Comparison of ENCODE assay signal across 29 cellular contexts in genomic region chr3:114219741-114220140, GRCh38. TPM values are rescaled to one million over a fixed set of nuclear protein-coding genes. Genes with fewer than 3 reads are reported as not detected.
DNase-seq lines count a peak whose midpoint lies in the region; ATAC-seq, FAIRE-seq and TF ChIP-seq lines count a peak whose summit lies in the region.
"Had no signal": no experiment of that assay in that cellular context is flagged by ENCODE, and none has a peak within 500 bp of the region (broad histone marks: within the 10 kb centered on the region; RNA-seq: fewer than 3 reads in every experiment).

No MANE protein-coding gene starts in this region.

- no peak for DNase-seq in activated naive CD4-positive, alpha-beta T cell treated with anti-CD3 and anti-CD28 coated beads for 36 hours
- no peak for DNase-seq in activated naive CD4-positive, alpha-beta T cell (lab: John Stamatoyannopoulos, UW)
- DNase-seq in activated naive CD8-positive, alpha-beta T cell treated with anti-CD3 and anti-CD28 coated beads, Interleukin-2, amount 10 ng/mL, durations not matched to agents 7 days and 5 days: no peak
- no peak for DNase-seq in stimulated activated effector memory CD8-positive, alpha-beta T cell treated with anti-CD3 and anti-CD28 coated beads, Interleukin-12 subunit alpha, Interleukin-12 subunit beta, amount 100 ng/mL, for 72 hours (ENCODE audit: low spot score in 2 of 2)
- DNase-seq in GM12892 (ENCODE audit: insufficient read length) (no peak), esophagus squamous epithelium (lab: John Stamatoyannopoulos, UW) (no peak)
- DNase-seq: activated CD4-positive, CD25-positive, alpha-beta regulatory T cell; activated effector memory CD4-positive, alpha-beta T cell treated with Interleukin-2 at 50 U/mL for 16 hours; aorta; central memory CD4-positive, alpha-beta T cell; HCEC 1CT; heart left ventricle; naive thymus-derived CD4-positive, alpha-beta T cell; NCI-H1436 treated with DMSO at 0.1 percent for 48 hours; NCI-H524; ovary; stimulated activated CD4-positive, alpha-beta T cell treated with anti-CD3 and anti-CD28 coated beads, Interleukin-4, amount 100 ng/mL, for 4 hours; T1000 had no signal

- peak overlapping the region; percentile 38 for H3K27ac ChIP-seq in OCI-LY1 (ENCODE audit: low read depth, low read length, poor library complexity, severe bottlenecking)
- no peak overlapping the region for H3K27ac ChIP-seq in esophagus squamous epithelium
- H3K27ac ChIP-seq: BLaER1, epithelial cell of prostate, heart left ventricle, ovary had no signal

- H3K27me3 ChIP-seq in OCI-LY1 (ENCODE audit: insufficient read depth, low read length): no peaks in the 10 kb centered on the region
- H3K27me3 ChIP-seq in esophagus squamous epithelium: no peaks in the 10 kb centered on the region
- H3K27me3 ChIP-seq: BLaER1, ovary had no signal

- TF ChIP-seq POLR2A in GM12892 (IDR thresholded peaks at IDR 0.05; ENCODE audit: low read depth, low read length) (no peak), esophagus squamous epithelium (IDR thresholded peaks at IDR 0.05) (no peak)

- H3K4me3 ChIP-seq in OCI-LY1 (ENCODE audit: low read depth, low read length, poor library complexity, severe bottlenecking) (no peak overlapping the region), esophagus squamous epithelium (no peak overlapping the region)
- H3K4me3 ChIP-seq: BLaER1, heart left ventricle, K562, ovary had no signal

- H3K27me3 Mint-ChIP-seq in activated naive CD4-positive, alpha-beta T cell treated with anti-CD3 and anti-CD28 coated beads for 36 hours (ENCODE audit: low read depth): no peaks in the 10 kb centered on the region
- no peaks in the 10 kb centered on the region for H3K27me3 Mint-ChIP-seq in activated naive CD8-positive, alpha-beta T cell treated with anti-CD3 and anti-CD28 coated beads, Interleukin-2, amount 10 ng/mL, durations not matched to agents 7 days and 5 days
- H3K27me3 Mint-ChIP-seq: naive thymus-derived CD4-positive, alpha-beta T cell had no signal

- H3K27ac Mint-ChIP-seq in activated naive CD4-positive, alpha-beta T cell treated with anti-CD3 and anti-CD28 coated beads for 36 hours: peak overlapping the region; percentile 58
- H3K27ac Mint-ChIP-seq in activated naive CD8-positive, alpha-beta T cell treated with anti-CD3 and anti-CD28 coated beads, Interleukin-2, amount 10 ng/mL, durations not matched to agents 7 days and 5 days: peak overlapping the region; percentile 13
- peak overlapping the region; percentile 94 for H3K27ac Mint-ChIP-seq in stimulated activated effector memory CD8-positive, alpha-beta T cell treated with anti-CD3 and anti-CD28 coated beads, Interleukin-12 subunit alpha, Interleukin-12 subunit beta, amount 100 ng/mL, for 72 hours

- H3K36me3 Mint-ChIP-seq in activated naive CD4-positive, alpha-beta T cell treated with anti-CD3 and anti-CD28 coated beads for 36 hours (ENCODE audit: low read depth): peaks cover 17% of the 10 kb centered on the region
- peaks cover 20% of the 10 kb centered on the region for H3K36me3 Mint-ChIP-seq in activated naive CD8-positive, alpha-beta T cell treated with anti-CD3 and anti-CD28 coated beads, Interleukin-2, amount 10 ng/mL, durations not matched to agents 7 days and 5 days
- H3K36me3 Mint-ChIP-seq in stimulated activated effector memory CD8-positive, alpha-beta T cell treated with anti-CD3 and anti-CD28 coated beads, Interleukin-12 subunit alpha, Interleukin-12 subunit beta, amount 100 ng/mL, for 72 hours: peaks cover 8% of the 10 kb centered on the region

- H3K9me3 ChIP-seq in OCI-LY1 (ENCODE audit: low read length): peaks cover 6% of the 10 kb centered on the region; the same call in 1 of the 2 replicates
- peaks cover 0 to 4% (median 0%) of the 10 kb centered on the region in 3 donors for H3K9me3 ChIP-seq in esophagus squamous epithelium
- H3K9me3 ChIP-seq: ovary had no signal

- H3K9me3 Mint-ChIP-seq in activated naive CD4-positive, alpha-beta T cell treated with anti-CD3 and anti-CD28 coated beads for 36 hours: peaks cover 6% of the 10 kb centered on the region
- peaks cover 2% of the 10 kb centered on the region for H3K9me3 Mint-ChIP-seq in activated naive CD8-positive, alpha-beta T cell treated with anti-CD3 and anti-CD28 coated beads, Interleukin-2, amount 10 ng/mL, durations not matched to agents 7 days and 5 days
- H3K9me3 Mint-ChIP-seq in stimulated activated effector memory CD8-positive, alpha-beta T cell treated with anti-CD3 and anti-CD28 coated beads, Interleukin-12 subunit alpha, Interleukin-12 subunit beta, amount 100 ng/mL, for 72 hours: peaks cover 4% of the 10 kb centered on the region

- H3F3A ChIP-seq in OCI-LY1 (ENCODE audit: insufficient read depth, low read length): no peaks in the 10 kb centered on the region

- H3K4me2 ChIP-seq in OCI-LY1 (ENCODE audit: low read length): peak overlapping the region; percentile 31; the same call in 1 of the 2 replicates
- H3K4me2 ChIP-seq: BLaER1 had no signal

- no peaks in the 10 kb centered on the region for H3K9me2 ChIP-seq in OCI-LY1 (ENCODE audit: low read depth, low read length)

- no peak overlapping the region for H2AFZ ChIP-seq in OCI-LY1 (ENCODE audit: low read length)

- CTCF ChIA-PET in activated naive CD4-positive, alpha-beta T cell treated with anti-CD3 and anti-CD28 coated beads for 36 hours (lab: Charles Lee): no interaction called here

- peak overlapping the region; percentile 1; the same call in 1 of the 2 replicates for H3K9ac ChIP-seq in OCI-LY1 (ENCODE audit: low read length)
- H3K9ac ChIP-seq: BLaER1 had no signal

- FAIRE-seq in GM12892 (lab: Jason Lieb, UNC): no peak
- FAIRE-seq: K562, urothelium cell line had no signal

- POLR2A ChIA-PET in activated naive CD8-positive, alpha-beta T cell treated with anti-CD3 and anti-CD28 coated beads, Interleukin-2, amount 10 ng/mL, durations not matched to agents 7 days and 5 days (lab: Charles Lee): no interaction called here

- H4K20me1 ChIP-seq in OCI-LY1 (ENCODE audit: insufficient read depth, low read length): no peaks in the 10 kb centered on the region
- H4K20me1 ChIP-seq: BLaER1 had no signal

- peaks cover 48% of the 10 kb centered on the region for H3K4me1 Mint-ChIP-seq in activated naive CD4-positive, alpha-beta T cell treated with anti-CD3 and anti-CD28 coated beads for 36 hours (ENCODE audit: low read depth)
- peaks cover 57% of the 10 kb centered on the region for H3K4me1 Mint-ChIP-seq in activated naive CD8-positive, alpha-beta T cell treated with anti-CD3 and anti-CD28 coated beads, Interleukin-2, amount 10 ng/mL, durations not matched to agents 7 days and 5 days
- peaks cover 39% of the 10 kb centered on the region for H3K4me1 Mint-ChIP-seq in stimulated activated effector memory CD8-positive, alpha-beta T cell treated with anti-CD3 and anti-CD28 coated beads, Interleukin-12 subunit alpha, Interleukin-12 subunit beta, amount 100 ng/mL, for 72 hours

- peaks cover 68% of the 10 kb centered on the region for H3K4me1 ChIP-seq in OCI-LY1 (ENCODE audit: insufficient read depth, low read length, severe bottlenecking)
- no peaks in the 10 kb centered on the region for H3K4me1 ChIP-seq in esophagus squamous epithelium

- ATAC-seq in activated naive CD8-positive, alpha-beta T cell treated with anti-CD3 and anti-CD28 coated beads, Interleukin-2, amount 10 ng/mL, durations not matched to agents 7 days and 5 days (ENCODE audit: low read depth): no peak
- ATAC-seq in stimulated activated effector memory CD8-positive, alpha-beta T cell treated with anti-CD3 and anti-CD28 coated beads, Interleukin-12 subunit alpha, Interleukin-12 subunit beta, amount 100 ng/mL, for 72 hours: no peak
- no peak for ATAC-seq in GM21737 (IDR thresholded peaks at IDR 0.05; ENCODE audit: unreplicated experiment)
- ATAC-seq: heart left ventricle; K562; left lobe of liver; naive thymus-derived CD4-positive, alpha-beta T cell; SK-N-SH treated with all-trans-retinoic acid at 6 μM for 48 hours had no signal

- intact Hi-C loops in activated naive CD4-positive, alpha-beta T cell treated with anti-CD3 and anti-CD28 coated beads for 36 hours (cut with micrococcal nuclease): loop anchor here (10.0 kb wide), 1 partner anchor 1215 kb away; no protein-coding TSS in a partner anchor
- intact Hi-C loops in esophagus squamous epithelium (cut with DNase I): no loop called here

- 51 to 65% methylated on average over 2 of the region's 2 CpGs for WGBS in esophagus squamous epithelium, 2 donors

- TF ChIP-seq CTCF in OCI-LY1 (IDR thresholded peaks at IDR 0.05; ENCODE audit: low read length) (no peak), esophagus squamous epithelium (IDR thresholded peaks at IDR 0.05) (no peak)

- H3K36me3 ChIP-seq in OCI-LY1 (ENCODE audit: insufficient read depth, low read length) (peaks cover 8% of the 10 kb centered on the region; the same call in 1 of the 2 replicates), esophagus squamous epithelium (no peaks in the 10 kb centered on the region)
- H3K36me3 ChIP-seq: BLaER1, heart left ventricle, ovary had no signal

- H3K4me3 Mint-ChIP-seq in activated naive CD4-positive, alpha-beta T cell treated with anti-CD3 and anti-CD28 coated beads for 36 hours: no peak overlapping the region
- H3K4me3 Mint-ChIP-seq in activated naive CD8-positive, alpha-beta T cell treated with anti-CD3 and anti-CD28 coated beads, Interleukin-2, amount 10 ng/mL, durations not matched to agents 7 days and 5 days: no peak overlapping the region
- peak overlapping the region; percentile 62 for H3K4me3 Mint-ChIP-seq in stimulated activated effector memory CD8-positive, alpha-beta T cell treated with anti-CD3 and anti-CD28 coated beads, Interleukin-12 subunit alpha, Interleukin-12 subunit beta, amount 100 ng/mL, for 72 hours
- H3K4me3 Mint-ChIP-seq: naive thymus-derived CD4-positive, alpha-beta T cell had no signal

- no peaks in the 10 kb centered on the region for H3K79me2 ChIP-seq in OCI-LY1 (ENCODE audit: insufficient read depth, low read length)

RNA-seq across cellular contexts. Expression of gene ZNF80, which starts 17.6 kb away (rescaled TPM):
- total RNA-seq in activated naive CD4-positive, alpha-beta T cell treated with anti-CD3 and anti-CD28 coated beads for 36 hours: under 1 TPM; 0.44 to 0.67 TPM
- total RNA-seq in activated naive CD8-positive, alpha-beta T cell treated with anti-CD3 and anti-CD28 coated beads, Interleukin-2, amount 10 ng/mL, durations not matched to agents 7 days and 5 days: 1 to 10 TPM; 5.1 to 5.3 TPM
- polyA plus RNA-seq in GM12892 (2012; ENCODE audit: missing spikeins): not detected
- total RNA-seq in esophagus squamous epithelium: under 1 TPM in 1 of 4 donors, not detected in 3; 0.38 TPM
- total RNA-seq: fibroblast of villous mesenchyme, left lobe of liver, mesenteric fat pad, RPMI7951 had no signal
- polyA plus RNA-seq: aorta, heart left ventricle had no signal

RNA-seq across cellular contexts. Expression of gene DRD3, which starts 40.9 kb away (rescaled TPM):
- not detected for total RNA-seq in activated naive CD4-positive, alpha-beta T cell treated with anti-CD3 and anti-CD28 coated beads for 36 hours
- total RNA-seq in activated naive CD8-positive, alpha-beta T cell treated with anti-CD3 and anti-CD28 coated beads, Interleukin-2, amount 10 ng/mL, durations not matched to agents 7 days and 5 days: under 1 TPM in 1 of 2 experiments, not detected in 1; 0.30 TPM
- not detected for polyA plus RNA-seq in GM12892 (2012; ENCODE audit: missing spikeins)
- not detected for total RNA-seq in esophagus squamous epithelium
- total RNA-seq: aorta; fibroblast of villous mesenchyme; heart left ventricle; K562; left lobe of liver; mesenteric fat pad; naive thymus-derived CD4-positive, alpha-beta T cell; ovary; RPMI7951 had no signal
- polyA plus RNA-seq: aorta; heart left ventricle; K562; naive thymus-derived CD4-positive, alpha-beta T cell; ovary had no signal

Comparison
In these comparisons a context has a peak if more than half of its experiments do, and no peak if none do; other contexts are left out.
1. H3K27ac Mint-ChIP-seq: peak in every context shown above with its lines; median percentile 94 in stimulated activated effector memory CD8-positive, alpha-beta T cell treated with anti-CD3 and anti-CD28 coated beads, Interleukin-12 subunit alpha, Interleukin-12 subunit beta, amount 100 ng/mL, for 72 hours; 58 in activated naive CD4-positive, alpha-beta T cell treated with anti-CD3 and anti-CD28 coated beads for 36 hours; 13 in activated naive CD8-positive, alpha-beta T cell treated with anti-CD3 and anti-CD28 coated beads, Interleukin-2, amount 10 ng/mL, durations not matched to agents 7 days and 5 days.